In the genomic region with DNA sequence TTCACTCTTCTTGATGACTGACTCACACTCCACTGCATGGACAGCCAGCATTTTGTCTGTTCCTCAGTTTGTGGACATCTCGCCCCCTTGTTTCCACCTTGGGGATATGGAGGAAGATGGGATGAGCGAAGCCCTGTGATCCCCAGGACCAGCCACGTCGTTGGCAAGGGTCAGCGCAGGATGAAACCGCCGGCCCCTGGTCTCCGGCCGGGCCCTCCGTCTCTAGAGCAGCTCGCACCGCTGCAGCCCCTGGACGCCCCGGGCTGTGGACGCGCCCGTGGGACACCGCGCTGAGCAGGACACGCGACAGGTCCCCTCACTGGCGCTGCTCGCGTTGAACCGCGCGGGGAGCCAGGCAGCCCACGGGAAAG, we compare ENCODE assay signal across 1 cellular context.
TF ChIP-seq lines count a peak whose summit lies in the region.

No MANE protein-coding gene starts in this region.

TF ChIP-seq in HepG2, 621 proteins besides CTCF, POLR2A, EP300 and RAD21 (continued from another document and continues in another):
- TF ChIP-seq, protein P1, sequence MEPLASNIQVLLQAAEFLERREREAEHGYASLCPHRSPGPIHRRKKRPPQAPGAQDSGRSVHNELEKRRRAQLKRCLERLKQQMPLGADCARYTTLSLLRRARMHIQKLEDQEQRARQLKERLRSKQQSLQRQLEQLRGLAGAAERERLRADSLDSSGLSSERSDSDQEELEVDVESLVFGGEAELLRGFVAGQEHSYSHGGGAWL (CRISPR knock-in tag; IDR thresholded peaks at IDR 0.05), result no peak; the same call in none of the 2 replicates
- TF ChIP-seq GPN1 (CRISPR knock-in tag; IDR thresholded peaks at IDR 0.05; ENCODE audit: borderline replicate concordance), result peak; percentile 87; the same call in 1 of the 2 replicates
- TF ChIP-seq ZMYM4 (CRISPR knock-in tag; IDR thresholded peaks at IDR 0.05), result no peak
- no peak for TF ChIP-seq NR1H2 (CRISPR knock-in tag; IDR thresholded peaks at IDR 0.05; ENCODE audit: borderline replicate concordance, low read depth)
- TF ChIP-seq ZFY (CRISPR knock-in tag; IDR thresholded peaks at IDR 0.05), result no peak
- TF ChIP-seq ZNF790 (CRISPR knock-in tag; IDR thresholded peaks at IDR 0.05; ENCODE audit: borderline replicate concordance), result peak; percentile 28; the same call in 1 of the 2 replicates
- TF ChIP-seq, protein P2, sequence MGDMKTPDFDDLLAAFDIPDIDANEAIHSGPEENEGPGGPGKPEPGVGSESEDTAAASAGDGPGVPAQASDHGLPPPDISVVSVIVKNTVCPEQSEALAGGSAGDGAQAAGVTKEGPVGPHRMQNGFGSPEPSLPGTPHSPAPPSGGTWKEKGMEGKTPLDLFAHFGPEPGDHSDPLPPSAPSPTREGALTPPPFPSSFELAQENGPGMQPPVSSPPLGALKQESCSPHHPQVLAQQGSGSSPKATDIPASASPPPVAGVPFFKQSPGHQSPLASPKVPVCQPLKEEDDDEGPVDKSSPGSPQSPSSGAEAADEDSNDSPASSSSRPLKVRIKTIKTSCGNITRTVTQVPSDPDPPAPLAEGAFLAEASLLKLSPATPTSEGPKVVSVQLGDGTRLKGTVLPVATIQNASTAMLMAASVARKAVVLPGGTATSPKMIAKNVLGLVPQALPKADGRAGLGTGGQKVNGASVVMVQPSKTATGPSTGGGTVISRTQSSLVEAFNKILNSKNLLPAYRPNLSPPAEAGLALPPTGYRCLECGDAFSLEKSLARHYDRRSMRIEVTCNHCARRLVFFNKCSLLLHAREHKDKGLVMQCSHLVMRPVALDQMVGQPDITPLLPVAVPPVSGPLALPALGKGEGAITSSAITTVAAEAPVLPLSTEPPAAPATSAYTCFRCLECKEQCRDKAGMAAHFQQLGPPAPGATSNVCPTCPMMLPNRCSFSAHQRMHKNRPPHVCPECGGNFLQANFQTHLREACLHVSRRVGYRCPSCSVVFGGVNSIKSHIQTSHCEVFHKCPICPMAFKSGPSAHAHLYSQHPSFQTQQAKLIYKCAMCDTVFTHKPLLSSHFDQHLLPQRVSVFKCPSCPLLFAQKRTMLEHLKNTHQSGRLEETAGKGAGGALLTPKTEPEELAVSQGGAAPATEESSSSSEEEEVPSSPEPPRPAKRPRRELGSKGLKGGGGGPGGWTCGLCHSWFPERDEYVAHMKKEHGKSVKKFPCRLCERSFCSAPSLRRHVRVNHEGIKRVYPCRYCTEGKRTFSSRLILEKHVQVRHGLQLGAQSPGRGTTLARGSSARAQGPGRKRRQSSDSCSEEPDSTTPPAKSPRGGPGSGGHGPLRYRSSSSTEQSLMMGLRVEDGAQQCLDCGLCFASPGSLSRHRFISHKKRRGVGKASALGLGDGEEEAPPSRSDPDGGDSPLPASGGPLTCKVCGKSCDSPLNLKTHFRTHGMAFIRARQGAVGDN (CRISPR knock-in tag; IDR thresholded peaks at IDR 0.05), result 0 out of 2 replicates have a peak, but pooled peaks have one; percentile 68
- no peak for TF ChIP-seq SIX4 (CRISPR knock-in tag; IDR thresholded peaks at IDR 0.05)
- TF ChIP-seq ARNTL (CRISPR knock-in tag; IDR thresholded peaks at IDR 0.05), result 0 out of 2 replicates have a peak, but pooled peaks have one; percentile 49
- no peak for TF ChIP-seq MXI1 (IDR thresholded peaks at IDR 0.05; ENCODE audit: borderline replicate concordance, low read depth, low read length)
- TF ChIP-seq ZNF83 (CRISPR knock-in tag; IDR thresholded peaks at IDR 0.05; ENCODE audit: borderline replicate concordance), result 0 out of 2 replicates have a peak, but pooled peaks have one; percentile 36
- peak; percentile 35 for TF ChIP-seq ZNF543 (CRISPR knock-in tag; IDR thresholded peaks at IDR 0.05)
- 0 out of 2 replicates have a peak, but pooled peaks have one; percentile 15 for TF ChIP-seq JUND (CRISPR knock-in tag; IDR thresholded peaks at IDR 0.05)
- TF ChIP-seq FOXO1 (CRISPR knock-in tag; IDR thresholded peaks at IDR 0.05), result peak; percentile 6; the same call in 1 of the 2 replicates
- TF ChIP-seq, protein P3, sequence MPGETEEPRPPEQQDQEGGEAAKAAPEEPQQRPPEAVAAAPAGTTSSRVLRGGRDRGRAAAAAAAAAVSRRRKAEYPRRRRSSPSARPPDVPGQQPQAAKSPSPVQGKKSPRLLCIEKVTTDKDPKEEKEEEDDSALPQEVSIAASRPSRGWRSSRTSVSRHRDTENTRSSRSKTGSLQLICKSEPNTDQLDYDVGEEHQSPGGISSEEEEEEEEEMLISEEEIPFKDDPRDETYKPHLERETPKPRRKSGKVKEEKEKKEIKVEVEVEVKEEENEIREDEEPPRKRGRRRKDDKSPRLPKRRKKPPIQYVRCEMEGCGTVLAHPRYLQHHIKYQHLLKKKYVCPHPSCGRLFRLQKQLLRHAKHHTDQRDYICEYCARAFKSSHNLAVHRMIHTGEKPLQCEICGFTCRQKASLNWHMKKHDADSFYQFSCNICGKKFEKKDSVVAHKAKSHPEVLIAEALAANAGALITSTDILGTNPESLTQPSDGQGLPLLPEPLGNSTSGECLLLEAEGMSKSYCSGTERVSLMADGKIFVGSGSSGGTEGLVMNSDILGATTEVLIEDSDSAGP (CRISPR knock-in tag; IDR thresholded peaks at IDR 0.05; ENCODE audit: borderline replicate concordance), result peak; percentile 64; the same call in 1 of the 2 replicates
- no peak for TF ChIP-seq NONO (IDR thresholded peaks at IDR 0.05)
- TF ChIP-seq NONO (CRISPR knock-in tag; conservative IDR thresholded peaks at IDR 0.05), result peak; percentile 70; the same call in 1 of the 2 replicates
- no peak for TF ChIP-seq SOX13 (IDR thresholded peaks at IDR 0.05)
- 0 out of 4 replicates have a peak, but pooled peaks of 1 of the 2 experiments have one; percentile 2 for TF ChIP-seq SOX13 (CRISPR knock-in tag; conservative IDR thresholded peaks at IDR 0.05 in 1 of 2, IDR thresholded peaks at IDR 0.05 in 1 of 2)
- TF ChIP-seq, protein P4, sequence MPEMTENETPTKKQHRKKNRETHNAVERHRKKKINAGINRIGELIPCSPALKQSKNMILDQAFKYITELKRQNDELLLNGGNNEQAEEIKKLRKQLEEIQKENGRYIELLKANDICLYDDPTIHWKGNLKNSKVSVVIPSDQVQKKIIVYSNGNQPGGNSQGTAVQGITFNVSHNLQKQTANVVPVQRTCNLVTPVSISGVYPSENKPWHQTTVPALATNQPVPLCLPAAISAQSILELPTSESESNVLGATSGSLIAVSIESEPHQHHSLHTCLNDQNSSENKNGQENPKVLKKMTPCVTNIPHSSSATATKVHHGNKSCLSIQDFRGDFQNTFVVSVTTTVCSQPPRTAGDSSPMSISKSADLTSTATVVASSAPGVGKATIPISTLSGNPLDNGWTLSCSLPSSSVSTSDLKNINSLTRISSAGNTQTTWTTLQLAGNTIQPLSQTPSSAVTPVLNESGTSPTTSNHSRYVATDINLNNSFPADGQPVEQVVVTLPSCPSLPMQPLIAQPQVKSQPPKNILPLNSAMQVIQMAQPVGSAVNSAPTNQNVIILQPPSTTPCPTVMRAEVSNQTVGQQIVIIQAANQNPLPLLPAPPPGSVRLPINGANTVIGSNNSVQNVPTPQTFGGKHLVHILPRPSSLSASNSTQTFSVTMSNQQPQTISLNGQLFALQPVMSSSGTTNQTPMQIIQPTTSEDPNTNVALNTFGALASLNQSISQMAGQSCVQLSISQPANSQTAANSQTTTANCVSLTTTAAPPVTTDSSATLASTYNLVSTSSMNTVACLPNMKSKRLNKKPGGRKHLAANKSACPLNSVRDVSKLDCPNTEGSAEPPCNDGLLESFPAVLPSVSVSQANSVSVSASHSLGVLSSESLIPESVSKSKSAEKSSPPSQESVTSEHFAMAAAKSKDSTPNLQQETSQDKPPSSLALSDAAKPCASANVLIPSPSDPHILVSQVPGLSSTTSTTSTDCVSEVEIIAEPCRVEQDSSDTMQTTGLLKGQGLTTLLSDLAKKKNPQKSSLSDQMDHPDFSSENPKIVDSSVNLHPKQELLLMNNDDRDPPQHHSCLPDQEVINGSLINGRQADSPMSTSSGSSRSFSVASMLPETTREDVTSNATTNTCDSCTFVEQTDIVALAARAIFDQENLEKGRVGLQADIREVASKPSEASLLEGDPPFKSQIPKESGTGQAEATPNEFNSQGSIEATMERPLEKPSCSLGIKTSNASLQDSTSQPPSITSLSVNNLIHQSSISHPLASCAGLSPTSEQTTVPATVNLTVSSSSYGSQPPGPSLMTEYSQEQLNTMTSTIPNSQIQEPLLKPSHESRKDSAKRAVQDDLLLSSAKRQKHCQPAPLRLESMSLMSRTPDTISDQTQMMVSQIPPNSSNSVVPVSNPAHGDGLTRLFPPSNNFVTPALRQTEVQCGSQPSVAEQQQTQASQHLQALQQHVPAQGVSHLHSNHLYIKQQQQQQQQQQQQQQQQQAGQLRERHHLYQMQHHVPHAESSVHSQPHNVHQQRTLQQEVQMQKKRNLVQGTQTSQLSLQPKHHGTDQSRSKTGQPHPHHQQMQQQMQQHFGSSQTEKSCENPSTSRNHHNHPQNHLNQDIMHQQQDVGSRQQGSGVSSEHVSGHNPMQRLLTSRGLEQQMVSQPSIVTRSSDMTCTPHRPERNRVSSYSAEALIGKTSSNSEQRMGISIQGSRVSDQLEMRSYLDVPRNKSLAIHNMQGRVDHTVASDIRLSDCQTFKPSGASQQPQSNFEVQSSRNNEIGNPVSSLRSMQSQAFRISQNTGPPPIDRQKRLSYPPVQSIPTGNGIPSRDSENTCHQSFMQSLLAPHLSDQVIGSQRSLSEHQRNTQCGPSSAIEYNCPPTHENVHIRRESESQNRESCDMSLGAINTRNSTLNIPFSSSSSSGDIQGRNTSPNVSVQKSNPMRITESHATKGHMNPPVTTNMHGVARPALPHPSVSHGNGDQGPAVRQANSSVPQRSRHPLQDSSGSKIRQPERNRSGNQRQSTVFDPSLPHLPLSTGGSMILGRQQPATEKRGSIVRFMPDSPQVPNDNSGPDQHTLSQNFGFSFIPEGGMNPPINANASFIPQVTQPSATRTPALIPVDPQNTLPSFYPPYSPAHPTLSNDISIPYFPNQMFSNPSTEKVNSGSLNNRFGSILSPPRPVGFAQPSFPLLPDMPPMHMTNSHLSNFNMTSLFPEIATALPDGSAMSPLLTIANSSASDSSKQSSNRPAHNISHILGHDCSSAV (CRISPR knock-in tag; IDR thresholded peaks at IDR 0.05; ENCODE audit: borderline replicate concordance), result no peak
- 0 out of 2 replicates have a peak, but pooled peaks have one; percentile 10 for TF ChIP-seq ZNF746 (CRISPR knock-in tag; IDR thresholded peaks at IDR 0.05)
- TF ChIP-seq, protein P5, sequence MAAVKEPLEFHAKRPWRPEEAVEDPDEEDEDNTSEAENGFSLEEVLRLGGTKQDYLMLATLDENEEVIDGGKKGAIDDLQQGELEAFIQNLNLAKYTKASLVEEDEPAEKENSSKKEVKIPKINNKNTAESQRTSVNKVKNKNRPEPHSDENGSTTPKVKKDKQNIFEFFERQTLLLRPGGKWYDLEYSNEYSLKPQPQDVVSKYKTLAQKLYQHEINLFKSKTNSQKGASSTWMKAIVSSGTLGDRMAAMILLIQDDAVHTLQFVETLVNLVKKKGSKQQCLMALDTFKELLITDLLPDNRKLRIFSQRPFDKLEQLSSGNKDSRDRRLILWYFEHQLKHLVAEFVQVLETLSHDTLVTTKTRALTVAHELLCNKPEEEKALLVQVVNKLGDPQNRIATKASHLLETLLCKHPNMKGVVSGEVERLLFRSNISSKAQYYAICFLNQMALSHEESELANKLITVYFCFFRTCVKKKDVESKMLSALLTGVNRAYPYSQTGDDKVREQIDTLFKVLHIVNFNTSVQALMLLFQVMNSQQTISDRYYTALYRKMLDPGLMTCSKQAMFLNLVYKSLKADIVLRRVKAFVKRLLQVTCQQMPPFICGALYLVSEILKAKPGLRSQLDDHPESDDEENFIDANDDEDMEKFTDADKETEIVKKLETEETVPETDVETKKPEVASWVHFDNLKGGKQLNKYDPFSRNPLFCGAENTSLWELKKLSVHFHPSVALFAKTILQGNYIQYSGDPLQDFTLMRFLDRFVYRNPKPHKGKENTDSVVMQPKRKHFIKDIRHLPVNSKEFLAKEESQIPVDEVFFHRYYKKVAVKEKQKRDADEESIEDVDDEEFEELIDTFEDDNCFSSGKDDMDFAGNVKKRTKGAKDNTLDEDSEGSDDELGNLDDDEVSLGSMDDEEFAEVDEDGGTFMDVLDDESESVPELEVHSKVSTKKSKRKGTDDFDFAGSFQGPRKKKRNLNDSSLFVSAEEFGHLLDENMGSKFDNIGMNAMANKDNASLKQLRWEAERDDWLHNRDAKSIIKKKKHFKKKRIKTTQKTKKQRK (IDR thresholded peaks at IDR 0.05; ENCODE audit: low read length), result no peak
- TF ChIP-seq JUN (CRISPR knock-in tag; IDR thresholded peaks at IDR 0.05), result no peak
- 0 out of 2 replicates have a peak, but pooled peaks have one; percentile 43 for TF ChIP-seq ZNF510 (CRISPR knock-in tag; IDR thresholded peaks at IDR 0.05; ENCODE audit: low read depth)
- TF ChIP-seq, protein P6, sequence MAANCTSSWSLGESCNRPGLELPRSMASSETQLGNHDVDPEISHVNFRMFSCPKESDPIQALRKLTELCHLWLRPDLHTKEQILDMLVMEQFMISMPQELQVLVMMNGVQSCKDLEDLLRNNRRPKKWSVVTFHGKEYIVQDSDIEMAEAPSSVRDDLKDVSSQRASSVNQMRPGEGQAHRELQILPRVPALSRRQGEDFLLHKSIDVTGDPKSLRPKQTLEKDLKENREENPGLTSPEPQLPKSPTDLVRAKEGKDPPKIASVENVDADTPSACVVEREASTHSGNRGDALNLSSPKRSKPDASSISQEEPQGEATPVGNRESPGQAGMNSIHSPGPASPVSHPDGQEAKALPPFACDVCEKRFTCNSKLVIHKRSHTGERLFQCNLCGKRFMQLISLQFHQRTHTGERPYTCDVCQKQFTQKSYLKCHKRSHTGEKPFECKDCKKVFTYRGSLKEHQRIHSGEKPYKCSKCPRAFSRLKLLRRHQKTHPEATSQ (CRISPR knock-in tag; IDR thresholded peaks at IDR 0.05; ENCODE audit: borderline replicate concordance), result no peak
- TF ChIP-seq ZNF468 (CRISPR knock-in tag; IDR thresholded peaks at IDR 0.05), result no peak
- TF ChIP-seq, protein P7, sequence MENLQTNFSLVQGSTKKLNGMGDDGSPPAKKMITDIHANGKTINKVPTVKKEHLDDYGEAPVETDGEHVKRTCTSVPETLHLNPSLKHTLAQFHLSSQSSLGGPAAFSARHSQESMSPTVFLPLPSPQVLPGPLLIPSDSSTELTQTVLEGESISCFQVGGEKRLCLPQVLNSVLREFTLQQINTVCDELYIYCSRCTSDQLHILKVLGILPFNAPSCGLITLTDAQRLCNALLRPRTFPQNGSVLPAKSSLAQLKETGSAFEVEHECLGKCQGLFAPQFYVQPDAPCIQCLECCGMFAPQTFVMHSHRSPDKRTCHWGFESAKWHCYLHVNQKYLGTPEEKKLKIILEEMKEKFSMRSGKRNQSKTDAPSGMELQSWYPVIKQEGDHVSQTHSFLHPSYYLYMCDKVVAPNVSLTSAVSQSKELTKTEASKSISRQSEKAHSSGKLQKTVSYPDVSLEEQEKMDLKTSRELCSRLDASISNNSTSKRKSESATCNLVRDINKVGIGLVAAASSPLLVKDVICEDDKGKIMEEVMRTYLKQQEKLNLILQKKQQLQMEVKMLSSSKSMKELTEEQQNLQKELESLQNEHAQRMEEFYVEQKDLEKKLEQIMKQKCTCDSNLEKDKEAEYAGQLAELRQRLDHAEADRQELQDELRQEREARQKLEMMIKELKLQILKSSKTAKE (CRISPR knock-in tag; IDR thresholded peaks at IDR 0.05; ENCODE audit: borderline replicate concordance), result 0 out of 2 replicates have a peak, but pooled peaks have one; percentile 36
- 0 out of 2 replicates have a peak, but pooled peaks have one; percentile 36 for TF ChIP-seq ZNF562 (CRISPR knock-in tag; IDR thresholded peaks at IDR 0.05; ENCODE audit: borderline replicate concordance)
- peak; percentile 60; the same call in 1 of the 2 replicates for TF ChIP-seq ARHGAP35 (CRISPR knock-in tag; IDR thresholded peaks at IDR 0.05; ENCODE audit: borderline replicate concordance)
- 0 out of 2 replicates have a peak, but pooled peaks have one; percentile 20 for TF ChIP-seq ZNF616 (CRISPR knock-in tag; IDR thresholded peaks at IDR 0.05; ENCODE audit: low read depth)
- TF ChIP-seq PRPF4 (IDR thresholded peaks at IDR 0.05; ENCODE audit: low read depth, low read length, poor library complexity, severe bottlenecking), result no peak
- TF ChIP-seq GFI1 (CRISPR knock-in tag; IDR thresholded peaks at IDR 0.05; ENCODE audit: borderline replicate concordance), result no peak
- TF ChIP-seq STAG1 (CRISPR knock-in tag; IDR thresholded peaks at IDR 0.05), result no peak
- TF ChIP-seq NR2F6 (IDR thresholded peaks at IDR 0.05), result no peak
- 0 out of 2 replicates have a peak, but pooled peaks have one; percentile 4 for TF ChIP-seq NR2F6 (CRISPR knock-in tag; IDR thresholded peaks at IDR 0.05)
